ENCODE assay signal across 29 cellular contexts in the genomic region with DNA sequence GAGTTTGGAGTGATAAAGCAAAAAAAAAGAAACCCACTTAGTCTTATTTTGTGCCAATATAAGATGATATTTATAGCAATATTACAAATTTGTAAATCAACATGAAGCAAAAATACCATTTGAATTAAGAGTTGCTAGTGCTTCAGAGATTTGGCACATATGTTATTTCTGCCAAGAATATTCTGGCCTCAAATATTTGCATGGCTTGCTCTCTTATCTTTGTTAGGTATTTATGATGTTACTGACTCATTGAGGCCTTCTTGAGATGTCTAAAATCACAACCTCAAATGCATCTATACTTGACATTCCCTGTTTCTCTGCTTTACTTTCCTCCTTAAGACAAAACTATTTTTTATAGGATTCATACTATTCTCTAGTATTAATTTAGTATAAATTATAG.
"Had no signal": no experiment of that assay in that cellular context is flagged by ENCODE, and none has a peak within 500 bp of the region (broad histone marks: within the 10 kb centered on the region; RNA-seq: fewer than 3 reads in every experiment).

No MANE protein-coding gene starts in this region.

- H3K27ac Mint-ChIP-seq: activated CD4-positive, alpha-beta memory T cell treated with anti-CD3 and anti-CD28 coated beads for 36 hours; activated CD4-positive, alpha-beta T cell treated with anti-CD3 and anti-CD28 coated beads, Interleukin-2, amount 10 ng/mL, durations not matched to agents 7 days and 5 days; activated naive CD8-positive, alpha-beta T cell treated with anti-CD3 and anti-CD28 coated beads, Interleukin-2, amount 10 ng/mL, durations not matched to agents 7 days and 5 days; activated T-cell treated with anti-CD3 and anti-CD28 coated beads, Interleukin-2, amount 50 U/mL, for 72 hours; T-cell had no signal

- H3K4me3 Mint-ChIP-seq: activated CD4-positive, alpha-beta memory T cell treated with anti-CD3 and anti-CD28 coated beads for 36 hours; activated CD4-positive, alpha-beta T cell treated with anti-CD3 and anti-CD28 coated beads, Interleukin-2, amount 10 ng/mL, durations not matched to agents 7 days and 5 days; activated naive CD8-positive, alpha-beta T cell treated with anti-CD3 and anti-CD28 coated beads, Interleukin-2, amount 10 ng/mL, durations not matched to agents 7 days and 5 days; activated T-cell treated with anti-CD3 and anti-CD28 coated beads, Interleukin-2, amount 50 U/mL, for 72 hours; T-cell had no signal

- H3K36me3 ChIP-seq: adrenal gland had no signal

- H3K27ac ChIP-seq: adrenal gland, SK-N-MC had no signal

- H3K9me3 Mint-ChIP-seq: activated T-cell treated with anti-CD3 and anti-CD28 coated beads, Interleukin-2, amount 50 U/mL, for 72 hours had no signal

- H3K9me3 ChIP-seq: adrenal gland had no signal

- ATAC-seq: activated T-cell treated with anti-CD3 and anti-CD28 coated beads, Interleukin-2, amount 50 U/mL, for 72 hours; Panc1; Right ventricle myocardium inferior; T-cell had no signal

- H3K27me3 Mint-ChIP-seq: activated CD4-positive, alpha-beta memory T cell treated with anti-CD3 and anti-CD28 coated beads for 36 hours; activated CD4-positive, alpha-beta T cell treated with anti-CD3 and anti-CD28 coated beads, Interleukin-2, amount 10 ng/mL, durations not matched to agents 7 days and 5 days; activated naive CD8-positive, alpha-beta T cell treated with anti-CD3 and anti-CD28 coated beads, Interleukin-2, amount 10 ng/mL, durations not matched to agents 7 days and 5 days; T-cell had no signal

- H3K4me1 Mint-ChIP-seq: activated CD4-positive, alpha-beta T cell treated with anti-CD3 and anti-CD28 coated beads, Interleukin-2, amount 10 ng/mL, durations not matched to agents 7 days and 5 days; activated naive CD8-positive, alpha-beta T cell treated with anti-CD3 and anti-CD28 coated beads, Interleukin-2, amount 10 ng/mL, durations not matched to agents 7 days and 5 days had no signal

- H3K4me3 ChIP-seq: adrenal gland, SK-N-MC had no signal

- FAIRE-seq: TTC549 had no signal

- H3K4me1 ChIP-seq: adrenal gland had no signal

- H3K27me3 ChIP-seq: adrenal gland had no signal

- DNase-seq: activated CD4-positive, alpha-beta memory T cell treated with anti-CD3 and anti-CD28 coated beads for 36 hours; activated CD4-positive, alpha-beta T cell treated with anti-CD3 and anti-CD28 coated beads, Interleukin-2, amount 10 ng/mL, durations not matched to agents 7 days and 5 days; activated CD4-positive, CD25-positive, alpha-beta regulatory T cell; activated CD8-positive, alpha-beta memory T cell treated with anti-CD3 and anti-CD28 coated beads for 24 hours; activated naive CD4-positive, alpha-beta T cell treated with anti-CD3 and anti-CD28 coated beads, Interleukin-2, amount 50 U/mL, for 16 hours; activated naive CD8-positive, alpha-beta T cell treated with anti-CD3 and anti-CD28 coated beads, Interleukin-2, amount 10 ng/mL, durations not matched to agents 7 days and 5 days; activated T-cell treated with anti-CD3 and anti-CD28 coated beads for 4 hours; activated T-cell treated with anti-CD3 and anti-CD28 coated beads, Interleukin-2, amount 50 U/mL, for 72 hours; adrenal gland; aorta; caudate nucleus; KBM-7; NCI-H1092; NCI-H1417; NCI-H2029; NCI-H2107; NCI-H2171 treated with DMSO at 0.1 percent for 48 hours; NCI-H345; NCI-H510A; NCI-H526 treated with DMSO at 0.1 percent for 48 hours; NCI-H82; RPMI8226; T-cell; T-helper 2 cell; T1000 had no signal
